In the genomic region with DNA sequence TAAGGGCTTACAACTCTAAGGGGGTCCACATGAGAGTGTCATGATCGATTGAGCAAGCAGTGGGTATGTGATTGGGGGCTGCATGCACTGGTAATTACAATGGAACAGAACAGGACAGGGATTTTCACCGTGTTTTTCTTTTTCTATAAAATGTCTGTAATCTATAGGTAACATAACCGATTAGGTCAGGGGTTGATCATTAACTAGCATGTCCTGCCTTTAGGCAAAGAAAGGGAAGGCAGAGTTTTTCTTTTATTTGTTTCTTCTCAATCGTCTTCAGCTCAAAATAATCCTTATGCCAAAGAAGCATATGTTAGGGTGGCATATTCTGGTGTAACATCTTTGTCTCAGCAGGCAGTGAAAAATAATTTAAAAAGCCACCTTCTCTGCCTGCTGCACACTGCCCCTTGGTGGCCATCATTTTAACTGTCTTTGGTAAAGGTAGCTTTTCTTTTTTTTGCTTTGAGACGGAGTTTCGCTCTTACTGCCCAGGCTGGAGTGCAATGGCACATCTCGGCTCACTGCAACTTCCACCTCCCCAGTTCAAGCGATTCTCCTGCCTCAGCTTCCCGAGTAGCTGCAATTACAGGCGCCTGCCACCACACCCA, we compare ENCODE assay signal across 2 cellular contexts.
TF ChIP-seq lines count a peak whose summit lies in the region.

No MANE protein-coding gene starts in this region.

TF ChIP-seq in H1, 55 proteins besides CTCF, POLR2A, EP300 and RAD21:
- no peak for TF ChIP-seq SIN3A (conservative IDR thresholded peaks at IDR 0.05 in 1 of 2, IDR thresholded peaks at IDR 0.05 in 1 of 2; ENCODE audit: low read depth in 1 of 2, low read length in 2 of 2)
- no peak for TF ChIP-seq CHD1 (IDR thresholded peaks at IDR 0.05; ENCODE audit: low read depth, low read length)
- no peak for TF ChIP-seq GTF2F1 (IDR thresholded peaks at IDR 0.05; ENCODE audit: borderline replicate concordance, low read depth, low read length)
- TF ChIP-seq SP4 (IDR thresholded peaks at IDR 0.05; ENCODE audit: low read length), result no peak
- TF ChIP-seq BRCA1 (IDR thresholded peaks at IDR 0.05; ENCODE audit: low read depth, low read length), result no peak
- TF ChIP-seq RNF2 (IDR thresholded peaks at IDR 0.05; ENCODE audit: borderline replicate concordance, low read depth, low read length, missing control alignments, poor library complexity, severe bottlenecking), result no peak
- TF ChIP-seq CTBP2 (IDR thresholded peaks at IDR 0.05; ENCODE audit: borderline replicate concordance, insufficient read depth, insufficient read length, low read length), result no peak
- TF ChIP-seq RFX5 (IDR thresholded peaks at IDR 0.05; ENCODE audit: borderline replicate concordance, low read depth, low read length), result no peak

TF ChIP-seq in neural cell, 6 proteins besides CTCF, POLR2A, EP300 and RAD21:
- TF ChIP-seq TAF1 (IDR thresholded peaks at IDR 0.05; ENCODE audit: low read depth), result no peak
- TF ChIP-seq MXI1 (conservative IDR thresholded peaks at IDR 0.05; ENCODE audit: poor library complexity, severe bottlenecking), result no peak
- TF ChIP-seq EZH2 (IDR thresholded peaks at IDR 0.05; ENCODE audit: borderline replicate concordance, insufficient read depth, low read length, poor library complexity, severe bottlenecking), result no peak
- no peak for TF ChIP-seq REST (IDR thresholded peaks at IDR 0.05; ENCODE audit: borderline replicate concordance)
- no peak for TF ChIP-seq POLR2AphosphoS5 (IDR thresholded peaks at IDR 0.05)
- TF ChIP-seq SMC3 (conservative IDR thresholded peaks at IDR 0.05; ENCODE audit: poor library complexity), result peak; percentile 75
